In genomic region chr17:40071720-40072480, GRCh38 we compare ENCODE assay signal across 8 cellular contexts. TPM values are rescaled to one million over a fixed set of nuclear protein-coding genes. Genes with fewer than 3 reads are reported as not detected.
A peak's percentile ranks its signal among the peaks of the same experiment; 100 is the strongest.
DNase-seq lines count a peak whose midpoint lies in the region; ATAC-seq lines count a peak whose summit lies in the region.

No MANE protein-coding gene starts in this region.

- peaks cover 65% of the 10 kb centered on the region for H3K4me1 Mint-ChIP-seq in activated CD4-positive, alpha-beta T cell treated with anti-CD3 and anti-CD28 coated beads for 36 hours

- H3K27ac ChIP-seq in temporal lobe (ENCODE audit: low read depth, low read length): peak overlapping the region; percentile 100

- no peaks in the 10 kb centered on the region for H3K27me3 Mint-ChIP-seq in activated CD4-positive, alpha-beta T cell treated with anti-CD3 and anti-CD28 coated beads for 36 hours

- no peaks in the 10 kb centered on the region for H3K9me3 Mint-ChIP-seq in activated CD4-positive, alpha-beta T cell treated with anti-CD3 and anti-CD28 coated beads for 36 hours (ENCODE audit: low read depth)

- H3K4me3 Mint-ChIP-seq in activated CD4-positive, alpha-beta T cell treated with anti-CD3 and anti-CD28 coated beads for 36 hours: no peak overlapping the region

- intact Hi-C loops in activated CD4-positive, alpha-beta T cell treated with anti-CD3 and anti-CD28 coated beads for 36 hours (cut with DNase I, micrococcal nuclease): no loop called here

- POLR2A ChIA-PET in activated CD4-positive, alpha-beta T cell treated with anti-CD3 and anti-CD28 coated beads for 36 hours (lab: Charles Lee): no interaction called here

- CTCF ChIA-PET in activated CD4-positive, alpha-beta T cell treated with anti-CD3 and anti-CD28 coated beads for 36 hours (lab: Charles Lee): interaction anchor here (1.0 kb wide), 1 partner anchor 18 kb away, joined by 3 read pairs; the partner anchor contains the start of gene MED24

- no peaks in the 10 kb centered on the region for H3K36me3 Mint-ChIP-seq in activated CD4-positive, alpha-beta T cell treated with anti-CD3 and anti-CD28 coated beads for 36 hours (ENCODE audit: low read depth)

- ATAC-seq in left lobe of liver: peak; percentile 48
- no peak for ATAC-seq in activated CD4-positive, alpha-beta T cell treated with anti-CD3 and anti-CD28 coated beads for 36 hours

- DNase-seq in C1 segment of cervical spinal cord (lab: John Stamatoyannopoulos, UW): peak in 12 of 14 donors; percentile 64 to 95 (median 92)
- DNase-seq in NCI-H1694 treated with DMSO at 0.1 percent for 48 hours (lab: John Stamatoyannopoulos, UW): peak; percentile 76
- DNase-seq in anterior cingulate cortex (lab: John Stamatoyannopoulos, UW): peak in 55 of 58 donors; percentile 54 to 96 (median 90)
- peak; percentile 81 for DNase-seq in left lobe of liver (ENCODE audit: low spot score)
- no peak for DNase-seq in activated CD4-positive, alpha-beta T cell treated with anti-CD3 and anti-CD28 coated beads for 36 hours
- DNase-seq in COLO829 (ENCODE audit: low spot score): no peak
- no peak for DNase-seq in SKM-1 treated with dmso at 0.1 percent for 144 hours (lab: John Stamatoyannopoulos, UW; ENCODE audit: unreplicated experiment)

- no peak overlapping the region for H3K27ac Mint-ChIP-seq in activated CD4-positive, alpha-beta T cell treated with anti-CD3 and anti-CD28 coated beads for 36 hours

RNA-seq across cellular contexts. Expression of gene THRA, which starts 9.1 kb away (rescaled TPM):
- total RNA-seq in left lobe of liver: 10.7 TPM
- 109 TPM for total RNA-seq in temporal lobe
- 10 to 100 TPM; 12.9 to 13.1 TPM for total RNA-seq in activated CD4-positive, alpha-beta T cell treated with anti-CD3 and anti-CD28 coated beads for 36 hours

RNA-seq across cellular contexts. Expression of gene MED24, which starts 17.7 kb away (rescaled TPM):
- total RNA-seq in left lobe of liver (28.8 TPM), temporal lobe (76.7 TPM)
- 100 to 1,000 TPM in 1 of 2 experiments, 10 to 100 TPM in 1; 97.4 to 110 TPM for total RNA-seq in activated CD4-positive, alpha-beta T cell treated with anti-CD3 and anti-CD28 coated beads for 36 hours

RNA-seq across cellular contexts. Expression of gene NR1D1, which starts 28.5 kb away (rescaled TPM):
- 18.6 TPM for total RNA-seq in left lobe of liver
- total RNA-seq in temporal lobe: 0.25 TPM
- 1 to 10 TPM; 5.2 to 5.4 TPM for total RNA-seq in activated CD4-positive, alpha-beta T cell treated with anti-CD3 and anti-CD28 coated beads for 36 hours

RNA-seq across cellular contexts. Expression of gene MSL1, which starts 49.9 kb away (rescaled TPM):
- 45.9 TPM for total RNA-seq in left lobe of liver
- 81.9 TPM for total RNA-seq in temporal lobe
- total RNA-seq in activated CD4-positive, alpha-beta T cell treated with anti-CD3 and anti-CD28 coated beads for 36 hours: 10 to 100 TPM; 81.7 to 89.6 TPM

RNA-seq across cellular contexts. Expression of gene CSF3, which starts 56.7 kb away (rescaled TPM):
- total RNA-seq in left lobe of liver (not detected), temporal lobe (not detected)
- not detected for total RNA-seq in activated CD4-positive, alpha-beta T cell treated with anti-CD3 and anti-CD28 coated beads for 36 hours

Comparison
In these comparisons a context has a peak if more than half of its experiments do, and no peak if none do; other contexts are left out.
1. DNase-seq: peak in C1 segment of cervical spinal cord (12 of 14), NCI-H1694 treated with DMSO at 0.1 percent for 48 hours (single experiment), anterior cingulate cortex (55 of 58) and left lobe of liver (single experiment); none in activated CD4-positive, alpha-beta T cell treated with anti-CD3 and anti-CD28 coated beads for 36 hours (single experiment), COLO829 (single experiment) and SKM-1 treated with dmso at 0.1 percent for 144 hours (single experiment).